ENCODE assay signal across 27 cellular contexts in genomic region chr22:43467571-43467970, GRCh38. TPM values are rescaled to one million over a fixed set of nuclear protein-coding genes. Genes with fewer than 3 reads are reported as not detected.
"Had no signal": no experiment of that assay in that cellular context is flagged by ENCODE, and none has a peak within 500 bp of the region (broad histone marks: within the 10 kb centered on the region; RNA-seq: fewer than 3 reads in every experiment).

No MANE protein-coding gene starts in this region.

- H3K27me3 ChIP-seq: hepatocyte, right lobe of liver, tibial nerve, uterus had no signal

- H3K36me3 Mint-ChIP-seq: mesothelial cell of epicardium had no signal

- H3K4me1 Mint-ChIP-seq: mesothelial cell of epicardium; naive B cell; natural killer cell; stimulated activated memory B cell treated with anti-CD40 and anti-IgM and Interleukin-4, amounts not matched to agents 10 μg/mL and 1 μg/mL and 100 μg/mL, for 72 hours; stimulated activated naive CD8-positive, alpha-beta T cell treated with anti-CD3 and anti-CD28 coated beads, Interleukin-15, amount 100 ng/mL, for 72 hours had no signal

- H3K27ac Mint-ChIP-seq: mesothelial cell of epicardium; naive B cell; natural killer cell; nephron progenitor cell; stimulated activated memory B cell treated with anti-CD40 and anti-IgM and Interleukin-4, amounts not matched to agents 10 μg/mL and 1 μg/mL and 100 μg/mL, for 72 hours; stimulated activated naive CD8-positive, alpha-beta T cell treated with anti-CD3 and anti-CD28 coated beads, Interleukin-15, amount 100 ng/mL, for 72 hours; type B pancreatic cell had no signal

- H3K27ac ChIP-seq: hepatocyte, left ventricle myocardium inferior, parathyroid adenoma, psoas muscle, right lobe of liver, tibial nerve, uterus had no signal

- ATAC-seq: natural killer cell; psoas muscle; stimulated activated naive CD8-positive, alpha-beta T cell treated with anti-CD3 and anti-CD28 coated beads, Interleukin-15, amount 100 ng/mL, for 72 hours had no signal

- H3K36me3 ChIP-seq: left ventricle myocardium inferior, right lobe of liver, tibial nerve, uterus had no signal

- H3K4me3 Mint-ChIP-seq: mesothelial cell of epicardium; naive B cell; natural killer cell; nephron progenitor cell; stimulated activated memory B cell treated with anti-CD40 and anti-IgM and Interleukin-4, amounts not matched to agents 10 μg/mL and 1 μg/mL and 100 μg/mL, for 72 hours; stimulated activated naive CD8-positive, alpha-beta T cell treated with anti-CD3 and anti-CD28 coated beads, Interleukin-15, amount 100 ng/mL, for 72 hours; type B pancreatic cell had no signal

- DNase-seq: islet precursor cell; left ventricle myocardium inferior; mesendoderm; naive B cell; natural killer cell; nephron progenitor cell; psoas muscle; stimulated activated CD4-positive, alpha-beta T cell treated with anti-CD3 and anti-CD28 coated beads, Interleukin-1b, Interleukin-23, amount 100 ng/mL, for 48 hours; stimulated activated CD4-positive, alpha-beta T cell treated with anti-CD3 and anti-CD28 coated beads, Interleukin-2, amount 100 ng/mL, for 48 hours; stimulated activated CD4-positive, alpha-beta T cell treated with anti-CD3 and anti-CD28 coated beads, Interleukin-4, amount 100 ng/mL, for 4 hours; stimulated activated CD8-positive, alpha-beta memory T cell treated with anti-CD3 and anti-CD28 coated beads, Interleukin-4, amount 100 ng/mL, for 48 hours; stimulated activated naive CD4-positive, alpha-beta T cell treated with Interleukin-2 at 50 U/mL for 16 hours; stimulated activated naive CD8-positive, alpha-beta T cell treated with anti-CD3 and anti-CD28 coated beads, Interleukin-15, amount 100 ng/mL, for 72 hours; uterus had no signal

- H3K4me3 ChIP-seq: hepatocyte, left ventricle myocardium inferior, lung, psoas muscle, right lobe of liver, smooth muscle cell, tibial nerve, uterus had no signal

RNA-seq across cellular contexts. Expression of gene MPPED1, which starts 55.8 kb away (rescaled TPM):
- total RNA-seq: kidney epithelial cell, left ventricle myocardium inferior, mononuclear cell, natural killer cell, osteoblast, posterior vena cava, psoas muscle, smooth muscle cell had no signal
